In genomic region chr15:53918180-53919079, GRCh38 we compare ENCODE assay signal across 1 cellular context.
TF ChIP-seq lines count a peak whose summit lies in the region.

No MANE protein-coding gene starts in this region.

TF ChIP-seq in HepG2, 621 proteins besides CTCF, POLR2A, EP300 and RAD21 (continued from another document and continues in another):
- TF ChIP-seq DMTF1 (CRISPR knock-in tag; IDR thresholded peaks at IDR 0.05) (no peak), PBX3 (CRISPR knock-in tag; IDR thresholded peaks at IDR 0.05; ENCODE audit: borderline replicate concordance) (no peak), MAFK (conservative IDR thresholded peaks at IDR 0.05 in 1 of 2, IDR thresholded peaks at IDR 0.05 in 1 of 2; ENCODE audit: low read length in 2 of 2) (peak; percentile 62 to 69; a peak in 3 of 4 replicates), ZXDC (CRISPR knock-in tag; IDR thresholded peaks at IDR 0.05) (no peak), ZNF136 (CRISPR knock-in tag; IDR thresholded peaks at IDR 0.05; ENCODE audit: low read depth) (no peak), ZNF331 (CRISPR knock-in tag; IDR thresholded peaks at IDR 0.05) (no peak), ZNF230 (CRISPR knock-in tag; IDR thresholded peaks at IDR 0.05) (0 out of 2 replicates have a peak, but pooled peaks have one; percentile 40), PRMT3 (CRISPR knock-in tag; IDR thresholded peaks at IDR 0.05; ENCODE audit: borderline replicate concordance, low read depth) (no peak), ZNF326 (CRISPR knock-in tag; IDR thresholded peaks at IDR 0.05; ENCODE audit: borderline replicate concordance) (no peak), ZNF407 (CRISPR knock-in tag; IDR thresholded peaks at IDR 0.05; ENCODE audit: not compliant biosample characterization) (no peak), ZNF629 (CRISPR knock-in tag; conservative IDR thresholded peaks at IDR 0.05) (no peak), PPARG (CRISPR knock-in tag; conservative IDR thresholded peaks at IDR 0.05) (peak; percentile 40; the same call in 1 of the 2 replicates), EEA1 (CRISPR knock-in tag; IDR thresholded peaks at IDR 0.05; ENCODE audit: borderline replicate concordance) (no peak), RXRB (CRISPR knock-in tag; IDR thresholded peaks at IDR 0.05; ENCODE audit: borderline replicate concordance) (0 out of 2 replicates have a peak, but pooled peaks have one; percentile 32), SMYD3 (CRISPR knock-in tag; IDR thresholded peaks at IDR 0.05) (no peak), DRAP1 (CRISPR knock-in tag; IDR thresholded peaks at IDR 0.05) (no peak), BRD4 (CRISPR knock-in tag; IDR thresholded peaks at IDR 0.05) (no peak), ZBTB1 (CRISPR knock-in tag; IDR thresholded peaks at IDR 0.05; ENCODE audit: borderline replicate concordance) (no peak), SPEN (CRISPR knock-in tag; IDR thresholded peaks at IDR 0.05; ENCODE audit: low read depth) (no peak), ZNF138 (CRISPR knock-in tag; IDR thresholded peaks at IDR 0.05; ENCODE audit: low read depth) (no peak), ARHGAP35 (CRISPR knock-in tag; IDR thresholded peaks at IDR 0.05; ENCODE audit: borderline replicate concordance) (no peak), MEF2D (CRISPR knock-in tag; IDR thresholded peaks at IDR 0.05) (no peak), PBX2 (CRISPR knock-in tag; IDR thresholded peaks at IDR 0.05) (no peak), CHD4 (IDR thresholded peaks at IDR 0.05; ENCODE audit: borderline replicate concordance, low read length) (no peak), AHDC1 (CRISPR knock-in tag; IDR thresholded peaks at IDR 0.05; ENCODE audit: borderline replicate concordance) (peak; percentile 66; the same call in 1 of the 2 replicates), ZBTB26 (CRISPR knock-in tag; IDR thresholded peaks at IDR 0.05; ENCODE audit: borderline replicate concordance) (no peak), ZBTB14 (CRISPR knock-in tag; IDR thresholded peaks at IDR 0.05) (no peak), SAFB2 (CRISPR knock-in tag; IDR thresholded peaks at IDR 0.05; ENCODE audit: borderline replicate concordance, low read depth) (no peak), WIZ (CRISPR knock-in tag; IDR thresholded peaks at IDR 0.05) (no peak), NAIF1 (CRISPR knock-in tag; IDR thresholded peaks at IDR 0.05; ENCODE audit: borderline replicate concordance) (no peak), KLF6 (CRISPR knock-in tag; IDR thresholded peaks at IDR 0.05) (no peak)
